1 cellular context compared by ENCODE assay signal in the genomic region with DNA sequence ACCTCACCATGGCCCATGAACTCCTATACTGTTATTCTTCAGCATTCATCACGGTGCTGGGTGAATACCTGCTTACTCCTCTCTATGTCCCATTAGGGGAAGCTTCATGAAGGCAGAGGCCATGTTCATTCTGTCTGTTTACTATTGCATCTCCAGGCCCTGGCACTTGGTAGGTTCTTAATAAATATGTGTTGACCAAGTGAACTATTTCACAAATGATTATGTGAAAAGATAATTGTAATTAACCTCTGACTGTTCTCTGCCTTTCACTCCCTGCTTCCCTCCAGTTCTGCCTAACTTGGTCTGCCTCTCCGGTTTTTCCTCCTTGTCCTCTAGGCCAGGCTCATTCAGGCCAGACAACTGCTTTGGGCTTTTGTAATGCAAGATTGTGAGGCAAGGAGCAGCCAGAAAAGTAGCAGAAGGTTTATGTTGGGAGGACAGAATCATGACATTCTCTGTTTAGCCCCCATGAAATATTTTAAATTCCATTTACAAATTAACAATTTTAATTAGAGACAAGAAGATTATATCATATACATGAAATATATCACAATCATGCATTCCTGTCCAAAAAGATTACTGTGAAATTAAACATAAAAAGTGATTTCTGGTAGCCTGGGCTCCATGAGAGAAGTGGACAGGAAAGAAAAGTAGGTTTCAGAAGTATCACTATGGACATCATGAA.
TF ChIP-seq lines count a peak whose summit lies in the region.

No MANE protein-coding gene starts in this region.

TF ChIP-seq in WTC11, 78 proteins besides CTCF, POLR2A, EP300 and RAD21 (continued from another document):
- TF ChIP-seq, protein P1, sequence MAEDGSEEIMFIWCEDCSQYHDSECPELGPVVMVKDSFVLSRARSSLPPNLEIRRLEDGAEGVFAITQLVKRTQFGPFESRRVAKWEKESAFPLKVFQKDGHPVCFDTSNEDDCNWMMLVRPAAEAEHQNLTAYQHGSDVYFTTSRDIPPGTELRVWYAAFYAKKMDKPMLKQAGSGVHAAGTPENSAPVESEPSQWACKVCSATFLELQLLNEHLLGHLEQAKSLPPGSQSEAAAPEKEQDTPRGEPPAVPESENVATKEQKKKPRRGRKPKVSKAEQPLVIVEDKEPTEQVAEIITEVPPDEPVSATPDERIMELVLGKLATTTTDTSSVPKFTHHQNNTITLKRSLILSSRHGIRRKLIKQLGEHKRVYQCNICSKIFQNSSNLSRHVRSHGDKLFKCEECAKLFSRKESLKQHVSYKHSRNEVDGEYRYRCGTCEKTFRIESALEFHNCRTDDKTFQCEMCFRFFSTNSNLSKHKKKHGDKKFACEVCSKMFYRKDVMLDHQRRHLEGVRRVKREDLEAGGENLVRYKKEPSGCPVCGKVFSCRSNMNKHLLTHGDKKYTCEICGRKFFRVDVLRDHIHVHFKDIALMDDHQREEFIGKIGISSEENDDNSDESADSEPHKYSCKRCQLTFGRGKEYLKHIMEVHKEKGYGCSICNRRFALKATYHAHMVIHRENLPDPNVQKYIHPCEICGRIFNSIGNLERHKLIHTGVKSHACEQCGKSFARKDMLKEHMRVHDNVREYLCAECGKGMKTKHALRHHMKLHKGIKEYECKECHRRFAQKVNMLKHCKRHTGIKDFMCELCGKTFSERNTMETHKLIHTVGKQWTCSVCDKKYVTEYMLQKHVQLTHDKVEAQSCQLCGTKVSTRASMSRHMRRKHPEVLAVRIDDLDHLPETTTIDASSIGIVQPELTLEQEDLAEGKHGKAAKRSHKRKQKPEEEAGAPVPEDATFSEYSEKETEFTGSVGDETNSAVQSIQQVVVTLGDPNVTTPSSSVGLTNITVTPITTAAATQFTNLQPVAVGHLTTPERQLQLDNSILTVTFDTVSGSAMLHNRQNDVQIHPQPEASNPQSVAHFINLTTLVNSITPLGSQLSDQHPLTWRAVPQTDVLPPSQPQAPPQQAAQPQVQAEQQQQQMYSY (CRISPR knock-in tag; IDR thresholded peaks at IDR 0.05) = peak; percentile 91
